Comparison of ENCODE assay signal across 17 cellular contexts in the genomic region with DNA sequence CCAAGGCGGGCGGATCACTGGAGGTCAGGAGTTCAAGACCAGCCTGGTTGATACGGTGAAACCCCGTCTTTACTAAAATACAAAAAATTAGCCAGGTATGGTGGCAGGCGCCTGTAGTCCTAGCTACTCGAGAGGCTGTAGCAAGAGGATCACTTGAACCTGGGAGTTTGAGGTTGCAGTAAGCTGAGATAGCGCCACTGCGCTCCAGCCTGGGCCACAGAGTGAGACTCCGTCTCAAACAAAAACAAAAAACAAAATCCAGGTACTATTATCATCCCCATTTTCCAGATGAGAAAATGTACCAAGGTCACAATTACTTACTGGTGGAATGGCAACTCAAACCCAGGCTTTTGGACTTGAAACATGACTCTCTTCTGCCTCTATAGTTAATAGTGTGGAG. TPM values are rescaled to one million over a fixed set of nuclear protein-coding genes. Genes with fewer than 3 reads are reported as not detected.
A peak's percentile ranks its signal among the peaks of the same experiment; 100 is the strongest.
DNase-seq lines count a peak whose midpoint lies in the region; ATAC-seq and TF ChIP-seq lines count a peak whose summit lies in the region.
"Had no signal": no experiment of that assay in that cellular context is flagged by ENCODE, and none has a peak within 500 bp of the region (broad histone marks: within the 10 kb centered on the region; RNA-seq: fewer than 3 reads in every experiment).

No MANE protein-coding gene starts in this region.

- H3K14ac ChIP-seq in H9 (ENCODE audit: insufficient read depth, low read length): no peak overlapping the region

- no peak overlapping the region for H3K56ac ChIP-seq in H9 (ENCODE audit: insufficient read length, low read depth, low read length)

- no peaks in the 10 kb centered on the region for H3K27me3 ChIP-seq in CD8-positive, alpha-beta T cell (ENCODE audit: insufficient read depth, low read length)
- H3K27me3 ChIP-seq in H9 (ENCODE audit: insufficient read depth, low read length) (no peaks in the 10 kb centered on the region), heart right ventricle (no peaks in the 10 kb centered on the region)
- H3K27me3 ChIP-seq: dorsolateral prefrontal cortex, left lung, upper lobe of right lung had no signal

- H2BK12ac ChIP-seq in H9 (ENCODE audit: insufficient read length, low read depth, low read length): no peak overlapping the region

- POLR2A ChIA-PET in CD8-positive, alpha-beta T cell (lab: Charles Lee): no interaction called here
- POLR2A ChIA-PET in activated CD4-positive, alpha-beta memory T cell treated with anti-CD3 and anti-CD28 coated beads, Interleukin-2, amount 10 ng/mL, durations not matched to agents 7 days and 5 days (lab: Charles Lee): interaction anchor here (1.0 kb wide), 1 partner anchor 15 kb away, joined by 3 read pairs; no protein-coding TSS in a partner anchor

- H2BK15ac ChIP-seq in H9 (ENCODE audit: low read depth, low read length): no peak overlapping the region

- no peak overlapping the region for H3T11ph ChIP-seq in H9 (ENCODE audit: low read length)

- TF ChIP-seq CTCF in CD8-positive, alpha-beta T cell (IDR thresholded peaks at IDR 0.05): no peak
- no peak for TF ChIP-seq CTCF in H9 (conservative IDR thresholded peaks at IDR 0.05)
- no peak for TF ChIP-seq CTCF in heart right ventricle (IDR thresholded peaks at IDR 0.05)

- H2BK120ac ChIP-seq in H9 (ENCODE audit: low read depth, low read length, poor library complexity, severe bottlenecking): no peak overlapping the region

- H3K9me3 ChIP-seq in CD8-positive, alpha-beta T cell (ENCODE audit: low read length): no peaks in the 10 kb centered on the region
- no peaks in the 10 kb centered on the region for H3K9me3 ChIP-seq in H9 (ENCODE audit: control insufficient read depth, low read depth, low read length)
- no peaks in the 10 kb centered on the region for H3K9me3 ChIP-seq in heart right ventricle
- H3K9me3 ChIP-seq: left lung, mucosa of descending colon, upper lobe of right lung had no signal

- no peak overlapping the region for H2AK5ac ChIP-seq in H9 (ENCODE audit: insufficient read length, low read length)

- no peak overlapping the region for H3K18ac ChIP-seq in H9 (ENCODE audit: insufficient read length, low read depth, low read length)

- H3K4ac ChIP-seq in H9 (ENCODE audit: low read depth, low read length): no peak overlapping the region

- no peak overlapping the region for H2BK5ac ChIP-seq in H9 (ENCODE audit: insufficient read length, low read length)

- no peaks in the 10 kb centered on the region for H4K20me1 ChIP-seq in H9 (ENCODE audit: control insufficient read depth, insufficient read depth, insufficient read length)

- no peaks in the 10 kb centered on the region for H3K9me3 Mint-ChIP-seq in activated CD4-positive, alpha-beta T cell treated with anti-CD3 and anti-CD28 coated beads, Interleukin-2, amount 10 ng/mL, durations not matched to agents 24 days and 14 days
- H3K9me3 Mint-ChIP-seq in CD8-positive, alpha-beta T cell: no peaks in the 10 kb centered on the region
- H3K9me3 Mint-ChIP-seq in activated CD4-positive, alpha-beta memory T cell treated with anti-CD3 and anti-CD28 coated beads, Interleukin-2, amount 10 ng/mL, durations not matched to agents 7 days and 5 days: no peaks in the 10 kb centered on the region
- H3K9me3 Mint-ChIP-seq in immature natural killer cell (no peaks in the 10 kb centered on the region), H9 (0 out of 5 replicates have a peak, but pooled peaks cover 0 to 3% of the 10 kb centered on the region in 2 experiments)
- H3K9me3 Mint-ChIP-seq: stimulated activated naive B cell treated with anti-CD40 and anti-IgM and Interleukin-4, amounts not matched to agents 10 μg/mL and 1 μg/mL and 100 μg/mL, for 72 hours had no signal

- H3K36me3 ChIP-seq in CD8-positive, alpha-beta T cell (ENCODE audit: insufficient read depth, low read length): peaks cover 15% of the 10 kb centered on the region
- H3K36me3 ChIP-seq in heart right ventricle: peaks cover 0 to 63% (median 27%) of the 10 kb centered on the region in 9 donors

- intact Hi-C loops in activated CD4-positive, alpha-beta T cell treated with anti-CD3 and anti-CD28 coated beads, Interleukin-2, amount 10 ng/mL, durations not matched to agents 24 days and 14 days (cut with micrococcal nuclease): loop anchor here (2.0 kb wide), 1 partner anchor 19 kb away; no protein-coding TSS in a partner anchor
- intact Hi-C loops in CD8-positive, alpha-beta T cell (cut with DNase I, micrococcal nuclease): no loop called here
- intact Hi-C loops in heart right ventricle (cut with DNase I): no loop called here

- no CpG with 5 or more reads among the region's 9 CpGs for WGBS in H9 (ENCODE audit: extremely low coverage, insufficient read length, low lambda C conversion rate)
- 93 to 94% methylated on average over 9 of the region's 9 CpGs for WGBS in heart right ventricle, 2 donors

- no peak overlapping the region for H3K4me2 ChIP-seq in H9 (ENCODE audit: insufficient read depth, insufficient read length, low read length)

- CTCF ChIA-PET in CD8-positive, alpha-beta T cell (lab: Charles Lee): no interaction called here
- CTCF ChIA-PET in activated CD4-positive, alpha-beta memory T cell treated with anti-CD3 and anti-CD28 coated beads, Interleukin-2, amount 10 ng/mL, durations not matched to agents 7 days and 5 days (lab: Charles Lee): interaction anchor here (0.7 to 0.9 kb wide), 2 partner anchors 19 to 528 kb away, joined by 3 to 5 read pairs; no protein-coding TSS in a partner anchor

- peak overlapping the region; percentile 83 for H3K27ac Mint-ChIP-seq in activated CD4-positive, alpha-beta T cell treated with anti-CD3 and anti-CD28 coated beads, Interleukin-2, amount 10 ng/mL, durations not matched to agents 24 days and 14 days
- H3K27ac Mint-ChIP-seq in CD8-positive, alpha-beta T cell: peak overlapping the region; percentile 47
- H3K27ac Mint-ChIP-seq in activated CD4-positive, alpha-beta memory T cell treated with anti-CD3 and anti-CD28 coated beads, Interleukin-2, amount 10 ng/mL, durations not matched to agents 7 days and 5 days: peak overlapping the region; percentile 62
- H3K27ac Mint-ChIP-seq in immature natural killer cell: peak overlapping the region in 4 of 6 donors; percentile 50 to 87 (median 74)
- 0 out of 7 replicates have a peak overlapping the region, but pooled peaks of 1 of the 3 experiments have one; percentile 57 for H3K27ac Mint-ChIP-seq in H9

- no peak overlapping the region for H4K8ac ChIP-seq in H9 (replicated peaks; ENCODE audit: insufficient read length, low read depth, low read length)

- no peak overlapping the region for H4K5ac ChIP-seq in H9 (ENCODE audit: insufficient read length, low read depth, low read length)

- H3K36me3 Mint-ChIP-seq in activated CD4-positive, alpha-beta T cell treated with anti-CD3 and anti-CD28 coated beads, Interleukin-2, amount 10 ng/mL, durations not matched to agents 24 days and 14 days (ENCODE audit: low read depth): peaks cover 66% of the 10 kb centered on the region
- H3K36me3 Mint-ChIP-seq in CD8-positive, alpha-beta T cell: peaks cover 66% of the 10 kb centered on the region
- peaks cover 56% of the 10 kb centered on the region for H3K36me3 Mint-ChIP-seq in activated CD4-positive, alpha-beta memory T cell treated with anti-CD3 and anti-CD28 coated beads, Interleukin-2, amount 10 ng/mL, durations not matched to agents 7 days and 5 days (ENCODE audit: low read depth)
- H3K36me3 Mint-ChIP-seq in immature natural killer cell (peaks cover 3 to 13% (median 7%) of the 10 kb centered on the region in 3 donors), H9 (ENCODE audit: insufficient read depth in 1 of 3, low read depth in 3 of 3) (peaks cover 47 to 76% (median 68%) of the 10 kb centered on the region in 3 experiments)

- H3K9ac ChIP-seq in H9 (ENCODE audit: extremely low read depth, insufficient read length, low read length): no peak overlapping the region

- H3K27me3 Mint-ChIP-seq in activated CD4-positive, alpha-beta T cell treated with anti-CD3 and anti-CD28 coated beads, Interleukin-2, amount 10 ng/mL, durations not matched to agents 24 days and 14 days: peaks cover 2% of the 10 kb centered on the region
- no peaks in the 10 kb centered on the region for H3K27me3 Mint-ChIP-seq in CD8-positive, alpha-beta T cell (ENCODE audit: low read depth)
- no peaks in the 10 kb centered on the region for H3K27me3 Mint-ChIP-seq in activated CD4-positive, alpha-beta memory T cell treated with anti-CD3 and anti-CD28 coated beads, Interleukin-2, amount 10 ng/mL, durations not matched to agents 7 days and 5 days
- H3K27me3 Mint-ChIP-seq in immature natural killer cell (ENCODE audit: low read depth in 3 of 3) (peaks cover 5 to 15% (median 14%) of the 10 kb centered on the region in 3 donors), H9 (ENCODE audit: low read depth) (no peaks in the 10 kb centered on the region; the same call in 1 of the 2 replicates)
- H3K27me3 Mint-ChIP-seq: stimulated activated naive B cell treated with anti-CD40 and anti-IgM and Interleukin-4, amounts not matched to agents 10 μg/mL and 1 μg/mL and 100 μg/mL, for 72 hours had no signal

- no peak overlapping the region for H4K91ac ChIP-seq in H9 (ENCODE audit: insufficient read length, low read depth, low read length)

- no peaks in the 10 kb centered on the region for H3K79me1 ChIP-seq in H9 (ENCODE audit: insufficient read depth, low read depth, low read length, poor library complexity, severe bottlenecking)

- no peak for ATAC-seq in CD8-positive, alpha-beta T cell
- ATAC-seq in esophagus mucosa (no peak), heart right ventricle (no peak)
- ATAC-seq: left lung; mucosa of descending colon; Panc1; right cardiac atrium; stimulated activated naive B cell treated with anti-CD40 and anti-IgM and Interleukin-4, amounts not matched to agents 10 μg/mL and 1 μg/mL and 100 μg/mL, for 72 hours; upper lobe of right lung had no signal

- H3K4me3 Mint-ChIP-seq in activated CD4-positive, alpha-beta T cell treated with anti-CD3 and anti-CD28 coated beads, Interleukin-2, amount 10 ng/mL, durations not matched to agents 24 days and 14 days: peak overlapping the region; percentile 61
- H3K4me3 Mint-ChIP-seq in CD8-positive, alpha-beta T cell: peak overlapping the region; percentile 54
- no peak overlapping the region for H3K4me3 Mint-ChIP-seq in activated CD4-positive, alpha-beta memory T cell treated with anti-CD3 and anti-CD28 coated beads, Interleukin-2, amount 10 ng/mL, durations not matched to agents 7 days and 5 days
- H3K4me3 Mint-ChIP-seq in immature natural killer cell: peak overlapping the region in 1 of 5 donors; percentile 56
- H3K4me3 Mint-ChIP-seq in H9: no peak overlapping the region
- H3K4me3 Mint-ChIP-seq: stimulated activated naive B cell treated with anti-CD40 and anti-IgM and Interleukin-4, amounts not matched to agents 10 μg/mL and 1 μg/mL and 100 μg/mL, for 72 hours had no signal

- peaks cover 51% of the 10 kb centered on the region for H3K79me2 ChIP-seq in H9 (ENCODE audit: insufficient read depth, low read length)

- no peak overlapping the region for H2AFZ ChIP-seq in H9 (ENCODE audit: low read length)

- no peak overlapping the region for H3K27ac ChIP-seq in CD8-positive, alpha-beta T cell (ENCODE audit: low read depth, low read length)
- no peak overlapping the region for H3K27ac ChIP-seq in H9 (ENCODE audit: insufficient read length, low read depth, low read length)
- H3K27ac ChIP-seq in heart right ventricle: no peak overlapping the region
- H3K27ac ChIP-seq: dorsolateral prefrontal cortex, left lung, upper lobe of right lung had no signal

- H3K4me1 Mint-ChIP-seq in activated CD4-positive, alpha-beta T cell treated with anti-CD3 and anti-CD28 coated beads, Interleukin-2, amount 10 ng/mL, durations not matched to agents 24 days and 14 days: peaks cover 43% of the 10 kb centered on the region
- peaks cover 66% of the 10 kb centered on the region for H3K4me1 Mint-ChIP-seq in CD8-positive, alpha-beta T cell (ENCODE audit: low read depth)
- peaks cover 51% of the 10 kb centered on the region for H3K4me1 Mint-ChIP-seq in activated CD4-positive, alpha-beta memory T cell treated with anti-CD3 and anti-CD28 coated beads, Interleukin-2, amount 10 ng/mL, durations not matched to agents 7 days and 5 days
- H3K4me1 Mint-ChIP-seq in immature natural killer cell (peaks cover 50 to 77% of the 10 kb centered on the region in 2 donors), H9 (peaks cover 20 to 23% of the 10 kb centered on the region in 2 experiments)

- no peak overlapping the region for H3K23ac ChIP-seq in H9 (ENCODE audit: insufficient read length, low read depth, low read length)

- peaks cover 48% of the 10 kb centered on the region for H3K4me1 ChIP-seq in CD8-positive, alpha-beta T cell (ENCODE audit: insufficient read depth, low read length)
- H3K4me1 ChIP-seq in H9 (ENCODE audit: insufficient read depth, low read length) (no peaks in the 10 kb centered on the region), heart right ventricle (peaks cover 0 to 55% (median 42%) of the 10 kb centered on the region in 9 donors)

- H3K23me2 ChIP-seq in H9 (ENCODE audit: insufficient read length, low read depth, low read length, poor library complexity, severe bottlenecking): peaks cover 4% of the 10 kb centered on the region

- no peak overlapping the region for H2BK20ac ChIP-seq in H9 (ENCODE audit: low read depth, low read length, poor library complexity, severe bottlenecking)

- no peak overlapping the region for H3K4me3 ChIP-seq in CD8-positive, alpha-beta T cell (ENCODE audit: low read depth, low read length)
- H3K4me3 ChIP-seq in heart right ventricle: no peak overlapping the region
- H3K4me3 ChIP-seq: dorsolateral prefrontal cortex, left lung, mucosa of descending colon, upper lobe of right lung had no signal

- no peak for DNase-seq in activated CD4-positive, alpha-beta T cell treated with anti-CD3 and anti-CD28 coated beads, Interleukin-2, amount 10 ng/mL, durations not matched to agents 24 days and 14 days
- DNase-seq in activated CD4-positive, alpha-beta T cell treated with anti-CD3 and anti-CD28 coated beads, Interleukin-2, amount 50 U/mL, for 1 hour: no peak
- no peak for DNase-seq in CD8-positive, alpha-beta T cell
- no peak for DNase-seq in activated CD4-positive, alpha-beta memory T cell treated with anti-CD3 and anti-CD28 coated beads, Interleukin-2, amount 10 ng/mL, durations not matched to agents 7 days and 5 days
- no peak for DNase-seq in immature natural killer cell
- DNase-seq in H9: no peak
- no peak for DNase-seq in heart right ventricle
- DNase-seq: DMS79 treated with DMSO at 0.1 percent for 48 hours; dorsolateral prefrontal cortex; left lung; mucosa of descending colon; NCI-H774; right cardiac atrium; stimulated activated naive B cell treated with anti-CD40 and anti-IgM and Interleukin-4, amounts not matched to agents 10 μg/mL and 1 μg/mL and 100 μg/mL, for 72 hours; upper lobe of right lung had no signal

RNA-seq across cellular contexts. Expression of a gene that starts 4.5 kb away (rescaled TPM):
- 119 and 140 TPM in 2 replicates for total RNA-seq in activated CD4-positive, alpha-beta T cell treated with anti-CD3 and anti-CD28 coated beads, Interleukin-2, amount 10 ng/mL, durations not matched to agents 24 days and 14 days
- total RNA-seq in CD8-positive, alpha-beta T cell: 100 to 1,000 TPM; 165 to 166 TPM
- total RNA-seq in activated CD4-positive, alpha-beta memory T cell treated with anti-CD3 and anti-CD28 coated beads, Interleukin-2, amount 10 ng/mL, durations not matched to agents 7 days and 5 days: 10 to 100 TPM; 81.4 to 89.3 TPM
- polyA plus RNA-seq in immature natural killer cell (10 to 100 TPM; 23.6 to 32.4 (median 29.4) TPM), heart right ventricle (10 to 100 TPM; 40.0 to 54.4 TPM)
- total RNA-seq in H9 (2021) (191 and 197 TPM in 2 replicates), esophagus mucosa (102 TPM), heart right ventricle (100 to 1,000 TPM in 3 of 10 donors, 10 to 100 TPM in 7; 85.0 to 113 (median 94.6) TPM)

RNA-seq across cellular contexts. Expression of a gene that starts 36.9 kb away (rescaled TPM):
- 123 and 135 TPM in 2 replicates for total RNA-seq in activated CD4-positive, alpha-beta T cell treated with anti-CD3 and anti-CD28 coated beads, Interleukin-2, amount 10 ng/mL, durations not matched to agents 24 days and 14 days
- total RNA-seq in CD8-positive, alpha-beta T cell: 100 to 1,000 TPM; 243 to 267 TPM
- total RNA-seq in activated CD4-positive, alpha-beta memory T cell treated with anti-CD3 and anti-CD28 coated beads, Interleukin-2, amount 10 ng/mL, durations not matched to agents 7 days and 5 days: 100 to 1,000 TPM in 1 of 2 experiments, 10 to 100 TPM in 1; 95.7 to 102 TPM
- polyA plus RNA-seq in immature natural killer cell (10 to 100 TPM; 42.2 to 72.6 (median 57.7) TPM), heart right ventricle (100 to 1,000 TPM in 1 of 2 donors, 10 to 100 TPM in 1; 67.0 to 139 TPM)
- total RNA-seq in H9 (2021) (121 and 136 TPM in 2 replicates), esophagus mucosa (63.7 TPM), heart right ventricle (10 to 100 TPM; 41.5 to 61.6 (median 50.4) TPM)

Comparison
In these comparisons a context has a peak if more than half of its experiments do, and no peak if none do; other contexts are left out.
1. H3K4me3 Mint-ChIP-seq: peak in activated CD4-positive, alpha-beta T cell treated with anti-CD3 and anti-CD28 coated beads, Interleukin-2, amount 10 ng/mL, durations not matched to agents 24 days and 14 days (single experiment) and CD8-positive, alpha-beta T cell (single experiment); none in activated CD4-positive, alpha-beta memory T cell treated with anti-CD3 and anti-CD28 coated beads, Interleukin-2, amount 10 ng/mL, durations not matched to agents 7 days and 5 days (single experiment) and H9 (0 of 2).